Comparison of ENCODE assay signal across 8 cellular contexts in the genomic region with DNA sequence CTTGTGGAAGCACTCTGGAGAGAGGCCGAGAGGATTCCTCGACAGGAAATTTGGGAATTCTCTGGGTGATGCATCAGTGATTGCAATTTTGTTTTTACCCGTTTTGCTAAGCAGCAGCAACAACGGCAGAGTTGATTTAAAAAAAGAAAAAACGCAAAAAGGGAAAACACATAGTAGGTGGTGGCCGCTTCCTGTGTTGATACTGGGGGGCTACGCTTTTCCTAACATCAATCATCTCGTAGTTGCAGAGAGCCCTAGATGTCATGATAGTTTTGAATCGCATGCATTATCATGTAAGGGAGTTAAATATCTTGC. TPM values are rescaled to one million over a fixed set of nuclear protein-coding genes. Genes with fewer than 3 reads are reported as not detected.
A peak's percentile ranks its signal among the peaks of the same experiment; 100 is the strongest.
DNase-seq lines count a peak whose midpoint lies in the region; ATAC-seq and TF ChIP-seq lines count a peak whose summit lies in the region.

No MANE protein-coding gene starts in this region.

- H3K4me3 Mint-ChIP-seq in dendritic cell treated with granulocyte-macrophage colony-stimulating factor and Interleukin-4, amounts not matched to agents 40 ng/mL and 50 ng/mL, for 4 days, result peak overlapping the region; percentile 82
- H3K4me3 Mint-ChIP-seq in nephron, result peak overlapping the region; percentile 89 to 96 (median 89)

- H3K4me3 ChIP-seq in BJ (ENCODE audit: low read depth, low read length), result peak overlapping the region; percentile 64
- peak overlapping the region; percentile 48 for H3K4me3 ChIP-seq in KMS-11 (IDR thresholded peaks at IDR 0.05; ENCODE audit: insufficient read depth, low read depth, low read length)

- H4K20me1 ChIP-seq in KMS-11 (ENCODE audit: insufficient read depth), result no peaks in the 10 kb centered on the region

- intact Hi-C loops in dendritic cell treated with granulocyte-macrophage colony-stimulating factor and Interleukin-4, amounts not matched to agents 40 ng/mL and 50 ng/mL, for 4 days (cut with micrococcal nuclease), result loop anchor here (2.0 kb wide), 2 partner anchors 27 to 149 kb away; a partner anchor contains a TSS

- no peaks in the 10 kb centered on the region for H3K9me3 Mint-ChIP-seq in dendritic cell treated with granulocyte-macrophage colony-stimulating factor and Interleukin-4, amounts not matched to agents 40 ng/mL and 50 ng/mL, for 4 days
- no peaks in the 10 kb centered on the region for H3K9me3 Mint-ChIP-seq in nephron

- peaks cover 26% of the 10 kb centered on the region for H3K4me1 Mint-ChIP-seq in dendritic cell treated with granulocyte-macrophage colony-stimulating factor and Interleukin-4, amounts not matched to agents 40 ng/mL and 50 ng/mL, for 4 days (ENCODE audit: low read depth)
- peaks cover 21% of the 10 kb centered on the region for H3K4me1 Mint-ChIP-seq in nephron

- peaks cover 8% of the 10 kb centered on the region; the same call in 1 of the 2 replicates for H3K79me2 ChIP-seq in KMS-11 (ENCODE audit: insufficient read depth, low read depth)

- H3K4me2 ChIP-seq in KMS-11, result peak overlapping the region; percentile 84

- ATAC-seq in HG02885 (IDR thresholded peaks at IDR 0.05; ENCODE audit: poor library complexity, unreplicated experiment), result no peak

- H3K4me1 ChIP-seq in KMS-11 (ENCODE audit: low read depth, poor library complexity, severe bottlenecking), result peaks cover 18% of the 10 kb centered on the region

- H3K36me3 ChIP-seq in BJ (ENCODE audit: control insufficient read depth, insufficient read depth, low read length), result no peaks in the 10 kb centered on the region
- H3K36me3 ChIP-seq in KMS-11 (ENCODE audit: insufficient read depth), result no peaks in the 10 kb centered on the region

- peak overlapping the region; percentile 95 for H3K9ac ChIP-seq in KMS-11

- peak overlapping the region; percentile 89 for H3K27ac Mint-ChIP-seq in dendritic cell treated with granulocyte-macrophage colony-stimulating factor and Interleukin-4, amounts not matched to agents 40 ng/mL and 50 ng/mL, for 4 days
- H3K27ac Mint-ChIP-seq in nephron, result peak overlapping the region; percentile 93 to 97 (median 97)

- no peaks in the 10 kb centered on the region for H3K27me3 Mint-ChIP-seq in dendritic cell treated with granulocyte-macrophage colony-stimulating factor and Interleukin-4, amounts not matched to agents 40 ng/mL and 50 ng/mL, for 4 days
- peaks cover 8% of the 10 kb centered on the region for H3K27me3 Mint-ChIP-seq in nephron (ENCODE audit: low read depth)

- CTCF ChIA-PET in BJ (lab: Yijun Ruan, JAX), result interaction anchor here (0.7 to 1.4 kb wide), 2 partner anchors 36 to 147 kb away, joined by 3 to 5 read pairs; a partner anchor contains a TSS

- no peaks in the 10 kb centered on the region for H3K36me3 Mint-ChIP-seq in dendritic cell treated with granulocyte-macrophage colony-stimulating factor and Interleukin-4, amounts not matched to agents 40 ng/mL and 50 ng/mL, for 4 days (ENCODE audit: low read depth)
- H3K36me3 Mint-ChIP-seq in nephron (ENCODE audit: low read depth), result peaks cover 2% of the 10 kb centered on the region

- peak overlapping the region; percentile 93 for H2AFZ ChIP-seq in KMS-11 (ENCODE audit: low read depth)

- TF ChIP-seq CTCF in BJ (IDR thresholded peaks at IDR 0.05; ENCODE audit: insufficient read depth, low read depth, low read length) (no peak), KMS-11 (conservative IDR thresholded peaks at IDR 0.05; ENCODE audit: low read depth, low read length) (no peak), nephron (IDR thresholded peaks at IDR 0.05; ENCODE audit: unreplicated experiment in 3 of 3) (no peak)

- POLR2A ChIA-PET in BJ (lab: Charles Lee), result interaction anchor here (1.5 kb wide), 1 partner anchor 11 kb away, joined by 3 read pairs; no protein-coding TSS in a partner anchor

- DNase-seq in BJ (ENCODE audit: low read depth) (no peak), NCI-H526 treated with DMSO at 0.1 percent for 48 hours (lab: John Stamatoyannopoulos, UW) (no peak), retina (no peak), foreskin melanocyte (no peak)

- H3K27me3 ChIP-seq in BJ (ENCODE audit: control insufficient read depth, insufficient read depth, low read length) (no peaks in the 10 kb centered on the region), KMS-11 (ENCODE audit: insufficient read depth, low read depth) (no peaks in the 10 kb centered on the region)

- H3K27ac ChIP-seq in KMS-11, result peak overlapping the region; percentile 94

RNA-seq across cellular contexts. Expression of a gene that starts 0.3 kb away (rescaled TPM):
- polyA plus RNA-seq in BJ (2011; rRNA removed), result 3.7 and 8.3 TPM in 2 replicates
- polyA minus RNA-seq in BJ (2011; rRNA and poly(A)+ RNA removed), result 3.2 TPM in 2 replicates

RNA-seq across cellular contexts. Expression of a gene that starts 27.5 kb away (rescaled TPM):
- polyA plus RNA-seq in BJ (2011; rRNA removed), result 4.9 and 8.3 TPM in 2 replicates
- 1.2 and 1.3 TPM in 2 replicates for polyA minus RNA-seq in BJ (2011; rRNA and poly(A)+ RNA removed)
